Comparison of ENCODE assay signal across 20 cellular contexts in the genomic region with DNA sequence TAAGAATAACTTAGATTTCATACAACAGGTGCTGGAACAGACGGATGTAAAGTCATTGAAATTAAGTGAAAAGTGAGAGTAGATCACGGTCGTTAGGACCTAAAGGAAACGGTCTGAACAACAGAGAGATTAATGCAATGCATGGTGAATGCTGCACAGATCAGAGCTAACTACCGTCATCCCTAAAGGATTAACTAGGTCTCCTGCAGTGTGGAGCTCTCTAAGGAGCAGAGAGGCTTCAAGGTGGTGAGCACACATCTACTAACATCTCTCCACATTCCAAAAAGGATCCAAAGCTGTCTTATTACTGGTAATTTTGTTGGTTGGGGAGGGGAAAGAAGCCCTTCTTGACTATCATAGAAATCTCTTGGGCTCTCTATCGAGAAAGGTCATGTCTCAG.
DNase-seq lines count a peak whose midpoint lies in the region; ATAC-seq, FAIRE-seq and TF ChIP-seq lines count a peak whose summit lies in the region.
"Had no signal": no experiment of that assay in that cellular context is flagged by ENCODE, and none has a peak within 500 bp of the region (broad histone marks: within the 10 kb centered on the region; RNA-seq: fewer than 3 reads in every experiment).

No MANE protein-coding gene starts in this region.

- TF ChIP-seq EP300 in H1 (IDR thresholded peaks at IDR 0.05; ENCODE audit: borderline replicate concordance in 1 of 2, low read depth in 2 of 2, low read length in 2 of 2) (no peak), transverse colon (IDR thresholded peaks at IDR 0.05; ENCODE audit: low read depth) (no peak)

- no peaks in the 10 kb centered on the region for H3K9me3 Mint-ChIP-seq in neural progenitor cell
- H3K9me3 Mint-ChIP-seq: activated naive CD4-positive, alpha-beta T cell treated with anti-CD3 and anti-CD28 coated beads, Interleukin-2, amount 50 U/mL, for 72 hours had no signal

- no peaks in the 10 kb centered on the region for H3K9me3 ChIP-seq in H1 (ENCODE audit: insufficient read depth in 2 of 2, low read depth in 1 of 2, low read length in 1 of 2)
- H3K9me3 ChIP-seq in neural progenitor cell (ENCODE audit: low read depth): no peaks in the 10 kb centered on the region
- H3K9me3 ChIP-seq in transverse colon: no peaks in the 10 kb centered on the region
- H3K9me3 ChIP-seq: thyroid gland had no signal

- H2BK120ac ChIP-seq in H1 (replicated peaks; ENCODE audit: low read depth, low read length): no peak overlapping the region

- H3K27ac Mint-ChIP-seq in neural progenitor cell: no peak overlapping the region
- H3K27ac Mint-ChIP-seq: activated CD8-positive, alpha-beta T cell treated with anti-CD3 and anti-CD28 coated beads, Interleukin-2, amount 10 ng/mL, durations not matched to agents 7 days and 5 days; activated naive CD4-positive, alpha-beta T cell treated with anti-CD3 and anti-CD28 coated beads, Interleukin-2, amount 50 U/mL, for 72 hours had no signal

- H3K27me3 Mint-ChIP-seq in neural progenitor cell (ENCODE audit: insufficient read depth, low read depth): peaks cover 4% of the 10 kb centered on the region

- no peak overlapping the region for H3K14ac ChIP-seq in H1 (ENCODE audit: insufficient read length)

- no peak for TF ChIP-seq CTCF in H1 (IDR thresholded peaks at IDR 0.05; ENCODE audit: control extremely low read depth in 1 of 3, insufficient read depth in 1 of 3, low read depth in 1 of 3, low read length in 3 of 3)
- no peak for TF ChIP-seq CTCF in neural progenitor cell (IDR thresholded peaks at IDR 0.05)
- TF ChIP-seq CTCF in transverse colon (IDR thresholded peaks at IDR 0.05): no peak

- no peaks in the 10 kb centered on the region for H3F3A ChIP-seq in neural progenitor cell (ENCODE audit: low read depth)

- ATAC-seq in HG03342 (IDR thresholded peaks at IDR 0.05; ENCODE audit: unreplicated experiment): no peak
- ATAC-seq: activated CD8-positive, alpha-beta T cell treated with anti-CD3 and anti-CD28 coated beads, Interleukin-2, amount 10 ng/mL, durations not matched to agents 7 days and 5 days; activated naive CD4-positive, alpha-beta T cell treated with anti-CD3 and anti-CD28 coated beads, Interleukin-2, amount 50 U/mL, for 72 hours had no signal

- CTCF ChIA-PET in H1 (lab: Charles Lee; ENCODE audit: partially characterized antibody): no interaction called here

- H2BK12ac ChIP-seq in H1 (ENCODE audit: low read depth, low read length): no peak overlapping the region

- no peak overlapping the region for H3K18ac ChIP-seq in H1 (ENCODE audit: extremely low read depth, low read length)

- H3K9ac ChIP-seq in H1 (replicated peaks in 1 of 4; ENCODE audit: extremely low read depth in 1 of 4, low read depth in 3 of 4, low read length in 3 of 4) (no peak overlapping the region), neural progenitor cell (no peak overlapping the region)

- H3K4me2 ChIP-seq in H1 (ENCODE audit: insufficient read depth in 1 of 2, low read depth in 2 of 2, low read length in 2 of 2) (no peak overlapping the region), neural progenitor cell (peak overlapping the region; percentile 29)

- H2AFZ ChIP-seq in H1 (ENCODE audit: low read length): no peak overlapping the region
- no peak overlapping the region for H2AFZ ChIP-seq in neural progenitor cell (replicated peaks)

- H2BK15ac ChIP-seq in H1 (ENCODE audit: low read length): no peak overlapping the region

- H3K4me3 ChIP-seq in H1 (ENCODE audit: extremely low read depth in 1 of 4, insufficient read depth in 2 of 4, low read depth in 3 of 4, low read length in 4 of 4): no peak overlapping the region
- no peak overlapping the region for H3K4me3 ChIP-seq in neural progenitor cell
- H3K4me3 ChIP-seq in transverse colon: no peak overlapping the region
- H3K4me3 ChIP-seq: thyroid gland had no signal

- H2AK5ac ChIP-seq in H1 (ENCODE audit: low read depth, low read length): no peak overlapping the region

- H3K36me3 ChIP-seq in H1 (ENCODE audit: control insufficient read depth in 2 of 4, insufficient read depth in 4 of 4, low read length in 3 of 4): no peaks in the 10 kb centered on the region; a peak in 1 of 8 replicates
- no peaks in the 10 kb centered on the region for H3K36me3 ChIP-seq in neural progenitor cell
- no peaks in the 10 kb centered on the region for H3K36me3 ChIP-seq in transverse colon
- H3K36me3 ChIP-seq: brain microvascular endothelial cell, thyroid gland had no signal

- no peak overlapping the region for H3K27ac ChIP-seq in H1 (ENCODE audit: low read depth, low read length)
- no peak overlapping the region for H3K27ac ChIP-seq in neural progenitor cell
- peak overlapping the region; percentile 55 to 63 (median 58) for H3K27ac ChIP-seq in transverse colon

- no peaks in the 10 kb centered on the region for H3K23me2 ChIP-seq in H1 (ENCODE audit: low read depth, low read length)

- 81% methylated on average over 6 of the region's 6 CpGs; no CpG with 5 or more reads in 1 of the 2 experiments for WGBS in H1 (ENCODE audit: extremely low coverage in 1 of 2, insufficient coverage in 1 of 2, insufficient read length in 1 of 2, insufficient replicate concordance in 2 of 2, low coverage in 1 of 2, low lambda C conversion rate in 2 of 2, missing lambda C conversion rate in 1 of 2), 2 experiments
- 62 to 73% methylated on average over 6 of the region's 6 CpGs for WGBS in transverse colon (ENCODE audit: low coverage in 1 of 2), 2 donors

- intact Hi-C loops in transverse colon (cut with DNase I; ENCODE audit: low total_unique reads): no loop called here

- H4K8ac ChIP-seq in H1 (ENCODE audit: extremely low read depth, insufficient read depth, low read length): no peak overlapping the region

- H3K4me3 Mint-ChIP-seq in neural progenitor cell: no peak overlapping the region
- H3K4me3 Mint-ChIP-seq: activated CD8-positive, alpha-beta T cell treated with anti-CD3 and anti-CD28 coated beads, Interleukin-2, amount 10 ng/mL, durations not matched to agents 7 days and 5 days had no signal

- peaks cover 13% of the 10 kb centered on the region for H3K36me3 Mint-ChIP-seq in neural progenitor cell
- H3K36me3 Mint-ChIP-seq: activated naive CD4-positive, alpha-beta T cell treated with anti-CD3 and anti-CD28 coated beads, Interleukin-2, amount 50 U/mL, for 72 hours had no signal

- H4K20me1 ChIP-seq in H1 (replicated peaks in 1 of 2; ENCODE audit: control insufficient read depth in 1 of 2, insufficient read depth in 2 of 2, low read length in 2 of 2) (no peaks in the 10 kb centered on the region), neural progenitor cell (ENCODE audit: low read depth) (peaks cover 4% of the 10 kb centered on the region)

- POLR2A ChIA-PET in H1 (lab: Charles Lee; ENCODE audit: partially characterized antibody): no interaction called here

- no peak overlapping the region for H3K4ac ChIP-seq in H1 (replicated peaks; ENCODE audit: insufficient read length, low read depth, low read length)

- H3K56ac ChIP-seq in H1 (replicated peaks; ENCODE audit: insufficient read length, low read depth, low read length): no peak overlapping the region

- H4K91ac ChIP-seq in H1 (replicated peaks; ENCODE audit: insufficient read length, low read length): no peak overlapping the region

- peak; percentile 36 for FAIRE-seq in H1 (lab: Jason Lieb, UNC)

- H3K79me1 ChIP-seq in H1 (ENCODE audit: low read depth, low read length): no peaks in the 10 kb centered on the region; the same call in 1 of the 2 replicates

- no peak overlapping the region for H2BK20ac ChIP-seq in H1 (ENCODE audit: low read length)

- TF ChIP-seq POLR2A in H1 (IDR thresholded peaks at IDR 0.05; ENCODE audit: control extremely low read depth in 1 of 2, low read depth in 2 of 2, low read length in 2 of 2): no peak
- TF ChIP-seq POLR2A in transverse colon (IDR thresholded peaks at IDR 0.05): no peak

- H3K23ac ChIP-seq in H1 (ENCODE audit: insufficient read length): no peak overlapping the region

- no peak overlapping the region for H4K5ac ChIP-seq in H1 (ENCODE audit: insufficient read length, low read depth, low read length)

- in situ Hi-C loops in transverse colon (cut with MboI; ENCODE audit: low pct_ligation_motif_present in 1 of 4, low pct_unique_long_range_greater_than_20kb in 1 of 4, low sequenced_read_pairs in 3 of 4): no loop called here

- peaks cover 0 to 5% (median 2%) of the 10 kb centered on the region in 4 experiments; a peak in 3 of 7 replicates for H3K4me1 ChIP-seq in H1 (replicated peaks in 1 of 4; ENCODE audit: control insufficient read depth in 3 of 4, insufficient read depth in 4 of 4, low read length in 3 of 4)
- peaks cover 12% of the 10 kb centered on the region for H3K4me1 ChIP-seq in neural progenitor cell
- peaks cover 10 to 55% (median 33%) of the 10 kb centered on the region in 4 donors for H3K4me1 ChIP-seq in transverse colon

- no peak for TF ChIP-seq RAD21 in H1 (IDR thresholded peaks at IDR 0.05 in 1 of 2, conservative IDR thresholded peaks at IDR 0.05 in 1 of 2; ENCODE audit: low read depth in 2 of 2, low read length in 2 of 2)

- H3K79me2 ChIP-seq in H1 (ENCODE audit: control insufficient read depth in 1 of 2, insufficient read depth in 2 of 2, low read length in 2 of 2) (peaks cover 0 to 2% of the 10 kb centered on the region in 2 experiments; a peak in 1 of 4 replicates), neural progenitor cell (ENCODE audit: low read depth) (no peaks in the 10 kb centered on the region)

- DNase-seq in NCI-H82 (lab: John Stamatoyannopoulos, UW) (peak; percentile 43), NCI-H82 treated with DMSO at 0.1 percent for 48 hours (lab: John Stamatoyannopoulos, UW; ENCODE audit: unreplicated experiment) (no peak), H1 (ENCODE audit: low read depth in 1 of 2, low spot score in 2 of 2) (no peak), neural progenitor cell (ENCODE audit: low spot score) (peak; percentile 48), transverse colon (no peak), NCI-H2171 treated with DMSO at 0.1 percent for 48 hours (lab: John Stamatoyannopoulos, UW) (no peak), epidermal melanocyte (ENCODE audit: insufficient read length, low spot score) (no peak)
- DNase-seq: activated CD8-positive, alpha-beta T cell treated with anti-CD3 and anti-CD28 coated beads, Interleukin-2, amount 10 ng/mL, durations not matched to agents 7 days and 5 days; activated T-cell treated with anti-CD3 and anti-CD28 coated beads, Interleukin-2, amount 50 U/mL, for 48 hours; brain microvascular endothelial cell; C1 segment of cervical spinal cord; GOT3; head of caudate nucleus; NCI-H1105 treated with DMSO at 0.1 percent for 48 hours; SHP77; stimulated activated CD4-positive, alpha-beta T cell treated with anti-CD3 and anti-CD28 coated beads, Interleukin-4, amount 100 ng/mL, for 4 hours; stimulated activated CD8-positive, alpha-beta memory T cell treated with anti-CD3 and anti-CD28 coated beads, Interleukin-4, amount 100 ng/mL, for 48 hours; thyroid gland had no signal

- no peak overlapping the region for H2BK5ac ChIP-seq in H1 (ENCODE audit: low read depth, low read length)

- H3K27me3 ChIP-seq in H1 (replicated peaks in 1 of 4; ENCODE audit: control insufficient read depth in 3 of 4, extremely low read depth in 1 of 4, insufficient read depth in 3 of 4, low read length in 3 of 4) (no peaks in the 10 kb centered on the region), neural progenitor cell (no peaks in the 10 kb centered on the region), transverse colon (no peaks in the 10 kb centered on the region)
- H3K27me3 ChIP-seq: brain microvascular endothelial cell, thyroid gland had no signal

- H3K4me1 Mint-ChIP-seq in neural progenitor cell: peaks cover 16% of the 10 kb centered on the region

Comparison
In these comparisons a context has a peak if more than half of its experiments do, and no peak if none do; other contexts are left out.
1. DNase-seq: peak in NCI-H82 (single experiment) and neural progenitor cell (single experiment); none in NCI-H82 treated with DMSO at 0.1 percent for 48 hours (single experiment), H1 (0 of 2), transverse colon (single experiment), NCI-H2171 treated with DMSO at 0.1 percent for 48 hours (single experiment) and epidermal melanocyte (single experiment).
2. H3K27ac ChIP-seq: peak in transverse colon (4 of 4); none in H1 (single experiment) and neural progenitor cell (single experiment).